In the genomic region with DNA sequence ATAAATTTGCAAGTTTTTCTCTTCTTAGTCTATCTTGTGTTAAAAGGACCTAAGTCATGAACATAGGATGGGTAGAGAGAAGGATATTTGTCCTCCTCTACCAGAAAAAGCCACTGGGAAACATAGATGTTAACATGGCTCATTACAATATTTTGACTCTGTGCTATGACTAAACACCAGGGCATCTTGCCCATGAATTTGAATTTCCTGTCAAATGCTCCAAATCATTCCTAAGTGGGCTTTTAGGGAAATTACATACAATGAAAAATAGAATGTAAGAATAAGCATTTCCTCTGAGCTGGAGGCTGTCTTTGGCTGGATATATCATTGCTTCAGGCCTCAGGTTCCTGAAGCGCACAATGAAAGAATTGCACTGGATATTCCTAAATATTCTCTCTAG, we compare ENCODE assay signal across 28 cellular contexts. TPM values are rescaled to one million over a fixed set of nuclear protein-coding genes. Genes with fewer than 3 reads are reported as not detected.
"Had no signal": no experiment of that assay in that cellular context is flagged by ENCODE, and none has a peak within 500 bp of the region (broad histone marks: within the 10 kb centered on the region; RNA-seq: fewer than 3 reads in every experiment).

No MANE protein-coding gene starts in this region.

- DNase-seq: activated B cell treated with CpG ODN at 0.5 μM for 24 hours; activated CD4-positive, alpha-beta T cell treated with anti-CD3 and anti-CD28 coated beads for 36 hours; activated CD8-positive, alpha-beta memory T cell treated with anti-CD3 and anti-CD28 coated beads, Interleukin-2, amount 10 ng/mL, durations not matched to agents 7 days and 5 days; activated CD8-positive, alpha-beta T cell treated with anti-CD3 and anti-CD28 coated beads, Interleukin-2, amount 10 ng/mL, durations not matched to agents 7 days and 5 days; activated naive CD8-positive, alpha-beta T cell treated with anti-CD3 and anti-CD28 coated beads, Interleukin-2, amount 50 U/mL, for 24 hours; activated T-cell treated with anti-CD3 and anti-CD28 coated beads, Interleukin-2, amount 50 U/mL, for 48 hours; central memory CD4-positive, alpha-beta T cell; left cardiac atrium; left ventricle myocardium superior; mucosa of descending colon; ovary; stimulated activated CD4-positive, alpha-beta T cell treated with anti-CD3 and anti-CD28 coated beads, Interleukin-15, amount 100 ng/mL, for 24 hours; stimulated activated CD4-positive, alpha-beta T cell treated with anti-CD3 and anti-CD28 coated beads, Interleukin-2, amount 100 ng/mL, for 24 hours; stimulated activated naive B cell treated with anti-CD40 and anti-IgM and Interleukin-4, amounts not matched to agents 10 μg/mL and 1 μg/mL and 100 μg/mL, for 72 hours; T-helper 1 cell; trophoblast cell had no signal

- H3K27ac ChIP-seq: esophagus muscularis mucosa, neutrophil, ovary, prostate gland, right atrium auricular region, thoracic aorta had no signal

- H3K27me3 Mint-ChIP-seq: activated CD4-positive, alpha-beta T cell treated with anti-CD3 and anti-CD28 coated beads for 36 hours had no signal

- H3K4me3 Mint-ChIP-seq: activated B cell treated with CpG ODN at 0.5 μM for 24 hours; activated CD4-positive, alpha-beta T cell treated with anti-CD3 and anti-CD28 coated beads for 36 hours; activated CD8-positive, alpha-beta memory T cell treated with anti-CD3 and anti-CD28 coated beads, Interleukin-2, amount 10 ng/mL, durations not matched to agents 7 days and 5 days; activated CD8-positive, alpha-beta T cell treated with anti-CD3 and anti-CD28 coated beads, Interleukin-2, amount 10 ng/mL, durations not matched to agents 7 days and 5 days; activated naive CD4-positive, alpha-beta T cell treated with anti-CD3 and anti-CD28 coated beads, Interleukin-2, amount 50 U/mL, for 24 hours; activated naive CD8-positive, alpha-beta T cell treated with anti-CD3 and anti-CD28 coated beads, Interleukin-2, amount 50 U/mL, for 24 hours; natural killer cell treated with Interleukin-12 subunit alpha and Interleukin-12 subunit beta and Interleukin-15 and Interleukin-18, amount 100 ng/mL, for 72 hours; stimulated activated naive B cell treated with anti-CD40 and anti-IgM and Interleukin-4, amounts not matched to agents 10 μg/mL and 1 μg/mL and 100 μg/mL, for 72 hours; T-helper 2 cell treated with Interferon-gamma antibody and Interleukin-4, amounts not matched to agents 5 μg/mL and 100 μg/mL, for 36 hours had no signal

- H3K27ac Mint-ChIP-seq: activated B cell treated with CpG ODN at 0.5 μM for 24 hours; activated CD4-positive, alpha-beta T cell treated with anti-CD3 and anti-CD28 coated beads for 36 hours; activated CD8-positive, alpha-beta memory T cell treated with anti-CD3 and anti-CD28 coated beads, Interleukin-2, amount 10 ng/mL, durations not matched to agents 7 days and 5 days; activated CD8-positive, alpha-beta T cell treated with anti-CD3 and anti-CD28 coated beads, Interleukin-2, amount 10 ng/mL, durations not matched to agents 7 days and 5 days; activated naive CD4-positive, alpha-beta T cell treated with anti-CD3 and anti-CD28 coated beads, Interleukin-2, amount 50 U/mL, for 24 hours; activated naive CD8-positive, alpha-beta T cell treated with anti-CD3 and anti-CD28 coated beads, Interleukin-2, amount 50 U/mL, for 24 hours; activated T-helper 2 cell treated with anti-CD3 and anti-CD28 coated beads, Interferon-gamma antibody, Interleukin-2, Interleukin-4, amounts not matched to agents 10 μg/mL and 5 μg/mL and 100 μg/mL, durations not matched to agents 14 hours and 24 hours and 36 hours; natural killer cell treated with Interleukin-12 subunit alpha and Interleukin-12 subunit beta and Interleukin-15 and Interleukin-18, amount 100 ng/mL, for 72 hours; stimulated activated naive B cell treated with anti-CD40 and anti-IgM and Interleukin-4, amounts not matched to agents 10 μg/mL and 1 μg/mL and 100 μg/mL, for 72 hours; T-helper 2 cell treated with Interferon-gamma antibody and Interleukin-4, amounts not matched to agents 5 μg/mL and 100 μg/mL, for 36 hours had no signal

- FAIRE-seq: frontal cortex, keratinocyte, urothelium cell line had no signal

- H3K9me3 Mint-ChIP-seq: activated B cell treated with CpG ODN at 0.5 μM for 24 hours; activated naive CD4-positive, alpha-beta T cell treated with anti-CD3 and anti-CD28 coated beads, Interleukin-2, amount 50 U/mL, for 24 hours; activated naive CD8-positive, alpha-beta T cell treated with anti-CD3 and anti-CD28 coated beads, Interleukin-2, amount 50 U/mL, for 24 hours; activated T-helper 2 cell treated with anti-CD3 and anti-CD28 coated beads, Interferon-gamma antibody, Interleukin-2, Interleukin-4, amounts not matched to agents 10 μg/mL and 5 μg/mL and 100 μg/mL, durations not matched to agents 14 hours and 24 hours and 36 hours; stimulated activated naive B cell treated with anti-CD40 and anti-IgM and Interleukin-4, amounts not matched to agents 10 μg/mL and 1 μg/mL and 100 μg/mL, for 72 hours; T-helper 2 cell treated with Interferon-gamma antibody and Interleukin-4, amounts not matched to agents 5 μg/mL and 100 μg/mL, for 36 hours had no signal

- H3K27me3 ChIP-seq: esophagus muscularis mucosa, neutrophil, ovary, right atrium auricular region had no signal

- H3K36me3 Mint-ChIP-seq: activated CD8-positive, alpha-beta memory T cell treated with anti-CD3 and anti-CD28 coated beads, Interleukin-2, amount 10 ng/mL, durations not matched to agents 7 days and 5 days; activated naive CD4-positive, alpha-beta T cell treated with anti-CD3 and anti-CD28 coated beads, Interleukin-2, amount 50 U/mL, for 24 hours; natural killer cell treated with Interleukin-12 subunit alpha and Interleukin-12 subunit beta and Interleukin-15 and Interleukin-18, amount 100 ng/mL, for 72 hours; stimulated activated naive B cell treated with anti-CD40 and anti-IgM and Interleukin-4, amounts not matched to agents 10 μg/mL and 1 μg/mL and 100 μg/mL, for 72 hours had no signal

- H3K9me3 ChIP-seq: mucosa of descending colon, neutrophil, ovary, prostate gland, right atrium auricular region, thoracic aorta had no signal

- H3K36me3 ChIP-seq: esophagus muscularis mucosa, neutrophil, ovary, prostate gland, right atrium auricular region, thoracic aorta had no signal

- H3K4me3 ChIP-seq: esophagus muscularis mucosa, mucosa of descending colon, ovary, prostate gland, right atrium auricular region, thoracic aorta had no signal

- H3K4me1 Mint-ChIP-seq: activated B cell treated with CpG ODN at 0.5 μM for 24 hours; activated CD4-positive, alpha-beta T cell treated with anti-CD3 and anti-CD28 coated beads for 36 hours; activated CD8-positive, alpha-beta memory T cell treated with anti-CD3 and anti-CD28 coated beads, Interleukin-2, amount 10 ng/mL, durations not matched to agents 7 days and 5 days; activated naive CD4-positive, alpha-beta T cell treated with anti-CD3 and anti-CD28 coated beads, Interleukin-2, amount 50 U/mL, for 24 hours; activated naive CD8-positive, alpha-beta T cell treated with anti-CD3 and anti-CD28 coated beads, Interleukin-2, amount 50 U/mL, for 24 hours; stimulated activated naive B cell treated with anti-CD40 and anti-IgM and Interleukin-4, amounts not matched to agents 10 μg/mL and 1 μg/mL and 100 μg/mL, for 72 hours had no signal

- H3K4me1 ChIP-seq: esophagus muscularis mucosa, prostate gland, right atrium auricular region had no signal

RNA-seq across cellular contexts. Expression of gene ANOS1, which starts 39.1 kb away (rescaled TPM):
- total RNA-seq: activated CD4-positive, alpha-beta T cell treated with anti-CD3 and anti-CD28 coated beads for 36 hours; activated CD8-positive, alpha-beta memory T cell treated with anti-CD3 and anti-CD28 coated beads, Interleukin-2, amount 10 ng/mL, durations not matched to agents 7 days and 5 days; activated T-helper 2 cell treated with anti-CD3 and anti-CD28 coated beads, Interferon-gamma antibody, Interleukin-2, Interleukin-4, amounts not matched to agents 10 μg/mL and 5 μg/mL and 100 μg/mL, durations not matched to agents 14 hours and 24 hours and 36 hours; natural killer cell treated with Interleukin-12 subunit alpha and Interleukin-12 subunit beta and Interleukin-15 and Interleukin-18, amount 100 ng/mL, for 72 hours had no signal
